In the genomic region with DNA sequence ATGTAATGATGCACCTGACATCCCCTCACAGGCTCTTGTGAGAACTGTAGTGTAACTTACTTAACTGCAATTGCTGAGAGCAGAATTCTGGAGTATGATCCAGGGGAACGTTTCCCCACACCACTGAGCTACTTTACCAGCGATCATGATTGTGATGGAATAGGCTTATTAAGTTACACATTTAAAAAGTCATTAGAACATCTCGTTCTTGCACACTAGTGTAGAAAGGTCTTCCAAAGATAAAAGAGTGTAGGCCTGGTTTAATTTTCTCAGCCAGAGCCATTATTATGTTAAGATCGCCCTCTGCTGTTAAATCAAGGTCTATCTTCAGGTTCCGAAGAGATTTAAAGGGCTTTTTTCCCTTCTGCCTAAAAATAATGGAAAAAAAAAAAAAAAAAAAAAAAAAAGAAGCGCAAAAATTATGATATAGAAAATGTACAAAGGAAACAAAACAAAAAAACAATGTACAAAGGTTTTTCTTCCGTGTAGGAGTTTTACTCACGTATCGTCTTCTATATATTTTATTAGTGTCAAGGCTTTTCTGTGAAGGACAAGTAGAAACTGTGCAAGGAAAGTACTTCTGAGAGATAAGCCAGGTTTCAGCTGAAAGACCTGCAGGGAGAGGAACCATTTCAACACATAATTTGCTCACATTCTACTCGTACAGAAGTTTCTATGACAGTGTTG, we compare ENCODE assay signal across 8 cellular contexts. TPM values are rescaled to one million over a fixed set of nuclear protein-coding genes. Genes with fewer than 3 reads are reported as not detected.
DNase-seq lines count a peak whose midpoint lies in the region; ATAC-seq and TF ChIP-seq lines count a peak whose summit lies in the region.

No MANE protein-coding gene starts in this region.

- no peak overlapping the region for H3K27ac ChIP-seq in mesendoderm (ENCODE audit: low read depth, low read length)

- DNase-seq in NCI-H146 (lab: John Stamatoyannopoulos, UW), result peak; percentile 42
- no peak for DNase-seq in NCI-H146 treated with DMSO at 0.1 percent for 48 hours (lab: John Stamatoyannopoulos, UW; ENCODE audit: unreplicated experiment)
- DNase-seq in NCI-H1694 treated with DMSO at 0.1 percent for 48 hours (lab: John Stamatoyannopoulos, UW), result peak; percentile 61
- peak; percentile 73 for DNase-seq in choroid plexus epithelial cell (ENCODE audit: low read depth)
- peak; percentile 45 for DNase-seq in mesendoderm
- DNase-seq in germinal center (ENCODE audit: low spot score), result no peak
- DNase-seq in T-helper 17 cell, result no peak

- H4K5ac ChIP-seq in mesendoderm (ENCODE audit: low read length), result no peak overlapping the region

- no peaks in the 10 kb centered on the region for H3K4me1 ChIP-seq in mesendoderm (ENCODE audit: control insufficient read depth, low read depth, low read length)

- H3K9me3 ChIP-seq in T-helper 17 cell (ENCODE audit: control insufficient read depth, low read length, poor library complexity, severe bottlenecking), result no peaks in the 10 kb centered on the region

- H3K79me1 ChIP-seq in mesendoderm (ENCODE audit: low read length), result no peaks in the 10 kb centered on the region

- H4K8ac ChIP-seq in mesendoderm (ENCODE audit: low read depth, low read length), result no peak overlapping the region

- no peak overlapping the region for H3K9ac ChIP-seq in mesendoderm (ENCODE audit: low read length)

- H2BK15ac ChIP-seq in mesendoderm (replicated peaks; ENCODE audit: low read depth), result no peak overlapping the region

- whole genome bisulfite sequencing in mesendoderm (ENCODE audit: extremely low coverage, insufficient coverage, low lambda C conversion rate), result no CpG with 5 or more reads among the region's 10 CpGs

- no peak overlapping the region for H3K4me3 Mint-ChIP-seq in T-helper 17 cell

- H3K27ac Mint-ChIP-seq in T-helper 17 cell, result no peak overlapping the region

- no peak overlapping the region for H2AK5ac ChIP-seq in mesendoderm (ENCODE audit: low read length)

- no peak overlapping the region for H3K23ac ChIP-seq in mesendoderm (ENCODE audit: low read length)

- peaks cover 4% of the 10 kb centered on the region for H3K36me3 Mint-ChIP-seq in T-helper 17 cell (ENCODE audit: low read depth)

- ATAC-seq in T-helper 17 cell, result no peak
- ATAC-seq in GM21360 (IDR thresholded peaks at IDR 0.05; ENCODE audit: unreplicated experiment), result no peak

- H3K4me3 ChIP-seq in choroid plexus epithelial cell (ENCODE audit: low read depth, low read length) (no peak overlapping the region), mesendoderm (ENCODE audit: low read length) (no peak overlapping the region)

- peak; percentile 54 for TF ChIP-seq CTCF in choroid plexus epithelial cell (conservative IDR thresholded peaks at IDR 0.05; ENCODE audit: low read depth, low read length)

- peaks cover 3% of the 10 kb centered on the region for H3K4me1 Mint-ChIP-seq in T-helper 17 cell

- no peaks in the 10 kb centered on the region for H3K36me3 ChIP-seq in mesendoderm (ENCODE audit: control insufficient read depth, insufficient read depth, low read length)

- no peaks in the 10 kb centered on the region for H3K79me2 ChIP-seq in mesendoderm (ENCODE audit: control insufficient read depth, insufficient read depth, low read length)

- no peaks in the 10 kb centered on the region for H3K27me3 ChIP-seq in mesendoderm (ENCODE audit: insufficient read depth, low read length, poor library complexity)

- no peak overlapping the region for H2BK120ac ChIP-seq in mesendoderm (ENCODE audit: low read depth, low read length)

- H3K56ac ChIP-seq in mesendoderm (ENCODE audit: low read length), result no peak overlapping the region

- H3K18ac ChIP-seq in mesendoderm (ENCODE audit: low read length), result no peak overlapping the region

- no peak overlapping the region for H2BK5ac ChIP-seq in mesendoderm (ENCODE audit: low read length)

- no peak overlapping the region for H3K4ac ChIP-seq in mesendoderm (ENCODE audit: low read depth, low read length)

- H3K4me2 ChIP-seq in mesendoderm (ENCODE audit: low read length), result no peak overlapping the region

- H3K27me3 Mint-ChIP-seq in T-helper 17 cell, result no peaks in the 10 kb centered on the region

RNA-seq across cellular contexts. Expression of a gene that starts 18.6 kb away (rescaled TPM):
- polyA plus RNA-seq in mesendoderm (2013, experiment 1 of 2), result 5.9 TPM
- polyA plus RNA-seq in mesendoderm (2013, experiment 2 of 2), result 6.1 TPM
- under 1 TPM; 0.42 to 0.57 TPM for total RNA-seq in T-helper 17 cell

RNA-seq across cellular contexts. Expression of a gene that starts 24.1 kb away (rescaled TPM):
- polyA plus RNA-seq in mesendoderm (2013, experiment 1 of 2), result not detected
- polyA plus RNA-seq in mesendoderm (2013, experiment 2 of 2), result not detected
- not detected for total RNA-seq in T-helper 17 cell

RNA-seq across cellular contexts. Expression of a gene that starts 25.1 kb away (rescaled TPM):
- polyA plus RNA-seq in mesendoderm (2013, experiment 1 of 2), result 8.1 TPM
- polyA plus RNA-seq in mesendoderm (2013, experiment 2 of 2), result 8.6 TPM
- 10 to 100 TPM; 20.8 to 25.4 TPM for total RNA-seq in T-helper 17 cell

Comparison
In these comparisons a context has a peak if more than half of its experiments do, and no peak if none do; other contexts are left out.
1. DNase-seq: peak in NCI-H146 (single experiment), NCI-H1694 treated with DMSO at 0.1 percent for 48 hours (single experiment), choroid plexus epithelial cell (single experiment) and mesendoderm (single experiment); none in NCI-H146 treated with DMSO at 0.1 percent for 48 hours (single experiment), germinal center (single experiment) and T-helper 17 cell (0 of 3).